In the genomic region with DNA sequence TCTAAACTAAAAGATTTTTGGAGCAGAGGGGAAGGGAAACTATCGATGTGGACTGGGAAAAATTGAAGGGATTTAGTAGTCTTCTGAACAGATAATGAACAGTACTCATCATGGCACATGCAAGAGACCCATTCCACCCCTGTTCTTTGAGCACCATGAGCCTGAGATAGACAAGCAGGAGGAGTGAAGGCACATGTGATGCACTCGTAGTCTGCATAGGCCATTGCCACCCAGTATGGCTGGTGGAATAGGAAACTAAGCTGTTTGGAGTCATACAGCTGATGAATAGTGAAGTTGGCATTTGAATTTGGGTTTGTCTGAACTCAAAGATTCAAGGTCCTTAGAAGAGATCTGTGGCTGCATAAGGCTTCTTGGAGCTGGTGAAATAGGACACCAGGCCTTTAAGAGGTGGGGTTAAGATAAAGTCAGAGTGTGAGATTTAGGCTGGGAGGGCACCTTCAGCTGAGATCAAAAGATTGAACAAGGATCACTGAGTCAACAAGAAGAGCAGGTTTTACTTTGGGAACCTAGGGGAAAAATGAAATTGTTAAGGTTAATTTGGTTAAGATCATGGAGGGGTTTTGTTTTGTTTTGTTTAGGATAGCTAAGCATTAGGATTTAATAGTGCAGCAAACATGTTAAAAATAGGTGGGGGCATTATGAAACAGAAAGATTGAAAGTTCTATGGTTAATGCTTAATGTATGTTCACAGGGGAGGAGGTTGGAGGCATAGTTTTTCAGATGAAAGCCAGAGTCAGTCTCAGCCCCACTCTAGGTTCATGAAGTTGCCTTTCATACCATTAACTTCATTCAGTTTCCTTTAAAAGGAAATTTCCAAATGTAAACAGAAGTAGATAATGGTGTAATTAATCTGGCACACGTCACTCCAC, we compare ENCODE assay signal across 9 cellular contexts.
A peak's percentile ranks its signal among the peaks of the same experiment; 100 is the strongest.
DNase-seq lines count a peak whose midpoint lies in the region; ATAC-seq and TF ChIP-seq lines count a peak whose summit lies in the region.
"Had no signal": no experiment of that assay in that cellular context is flagged by ENCODE, and none has a peak within 500 bp of the region (broad histone marks: within the 10 kb centered on the region; RNA-seq: fewer than 3 reads in every experiment).

No MANE protein-coding gene starts in this region.

- H2BK15ac ChIP-seq in H9 (ENCODE audit: low read depth, low read length) (no peak overlapping the region), IMR-90 (ENCODE audit: low read depth, low read length) (no peak overlapping the region)

- no peak overlapping the region for H2BK120ac ChIP-seq in H9 (ENCODE audit: low read depth, low read length, poor library complexity, severe bottlenecking)
- no peak overlapping the region for H2BK120ac ChIP-seq in IMR-90 (ENCODE audit: low read depth, low read length)

- no peak overlapping the region for H3K18ac ChIP-seq in H9 (ENCODE audit: insufficient read length, low read depth, low read length)
- no peak overlapping the region for H3K18ac ChIP-seq in IMR-90 (ENCODE audit: low read depth, low read length)

- H2BK12ac ChIP-seq in H9 (ENCODE audit: insufficient read length, low read depth, low read length) = no peak overlapping the region

- dilution Hi-C loops in IMR-90 (cut with HindIII; ENCODE audit: low sequenced_read_pairs, unreplicated experiment) = no loop called here

- peaks cover 24 to 44% of the 10 kb centered on the region in 2 experiments for H3K4me1 Mint-ChIP-seq in H9
- peaks cover 33 to 87% (median 74%) of the 10 kb centered on the region in 7 donors for H3K4me1 Mint-ChIP-seq in naive thymus-derived CD4-positive, alpha-beta T cell

- H3K4me2 ChIP-seq in H9 (ENCODE audit: insufficient read depth, insufficient read length, low read length) (no peak overlapping the region), IMR-90 (ENCODE audit: low read depth, low read length) (peak overlapping the region; percentile 56; the same call in 1 of the 2 replicates)

- no peaks in the 10 kb centered on the region for H3K27me3 ChIP-seq in H9 (ENCODE audit: insufficient read depth, low read length)
- H3K27me3 ChIP-seq in IMR-90 (ENCODE audit: control insufficient read depth, insufficient read depth, low read length) = no peaks in the 10 kb centered on the region
- H3K27me3 ChIP-seq in naive thymus-derived CD4-positive, alpha-beta T cell (ENCODE audit: control insufficient read depth in 2 of 2, insufficient read depth in 2 of 2, low read length in 2 of 2) = no peaks in the 10 kb centered on the region
- H3K27me3 ChIP-seq: sigmoid colon had no signal

- H3K36me3 ChIP-seq in IMR-90 (ENCODE audit: control insufficient read depth, insufficient read depth, low read length) = no peaks in the 10 kb centered on the region
- no peaks in the 10 kb centered on the region for H3K36me3 ChIP-seq in naive thymus-derived CD4-positive, alpha-beta T cell (ENCODE audit: control insufficient read depth in 2 of 3, insufficient read depth in 3 of 3, low read length in 3 of 3)
- H3K36me3 ChIP-seq: sigmoid colon had no signal

- no peak overlapping the region for H2BK5ac ChIP-seq in H9 (ENCODE audit: insufficient read length, low read length)
- no peak overlapping the region for H2BK5ac ChIP-seq in IMR-90 (ENCODE audit: low read depth, low read length, poor library complexity, severe bottlenecking)

- H3K79me1 ChIP-seq in H9 (ENCODE audit: insufficient read depth, low read depth, low read length, poor library complexity, severe bottlenecking) (peaks cover 4% of the 10 kb centered on the region), IMR-90 (ENCODE audit: low read depth in 1 of 2, low read length in 2 of 2) (peaks cover 46 to 62% of the 10 kb centered on the region in 2 experiments)

- H3K27ac ChIP-seq in H9 (ENCODE audit: insufficient read length, low read depth, low read length) (no peak overlapping the region), IMR-90 (ENCODE audit: insufficient read depth, low read length) (no peak overlapping the region)
- no peak overlapping the region for H3K27ac ChIP-seq in naive thymus-derived CD4-positive, alpha-beta T cell (ENCODE audit: low read depth, low read length)
- H3K27ac ChIP-seq: sigmoid colon had no signal

- no peak overlapping the region for H2AK9ac ChIP-seq in IMR-90 (replicated peaks; ENCODE audit: low read depth, low read length, poor library complexity)

- H2AK5ac ChIP-seq in H9 (ENCODE audit: insufficient read length, low read length) = no peak overlapping the region
- H2AK5ac ChIP-seq in IMR-90 (ENCODE audit: low read depth, low read length) = no peak overlapping the region

- DNase-seq in H9 (no peak), IMR-90 (no peak), NCI-H128 (lab: John Stamatoyannopoulos, UW; ENCODE audit: unreplicated experiment) (no peak)
- no peak for DNase-seq in naive thymus-derived CD4-positive, alpha-beta T cell
- no peak for DNase-seq in activated T-cell treated with anti-CD3 and anti-CD28 coated beads, Interleukin-2, amount 50 U/mL, for 1 hour
- no peak for DNase-seq in stimulated activated CD8-positive, alpha-beta memory T cell treated with anti-CD3 and anti-CD28 coated beads, Interleukin-4, amount 100 ng/mL, for 48 hours
- DNase-seq in central memory CD4-positive, alpha-beta T cell = no peak
- DNase-seq: sigmoid colon had no signal

- peak overlapping the region in 2 of 3 experiments; percentile 7 to 21; a peak in 4 of 7 replicates for H3K27ac Mint-ChIP-seq in H9
- peak overlapping the region in 3 of 9 donors; percentile 1 to 28 (median 9) for H3K27ac Mint-ChIP-seq in naive thymus-derived CD4-positive, alpha-beta T cell

- no peak overlapping the region for H3K9ac ChIP-seq in H9 (ENCODE audit: extremely low read depth, insufficient read length, low read length)
- no peak overlapping the region for H3K9ac ChIP-seq in IMR-90 (ENCODE audit: low read depth, low read length)

- CTCF ChIA-PET in IMR-90 (lab: Yijun Ruan, JAX) = interaction anchor here (1.7 kb wide), 1 partner anchor 12 kb away, joined by 3 read pairs; no protein-coding TSS in a partner anchor
- CTCF ChIA-PET in naive thymus-derived CD4-positive, alpha-beta T cell (lab: Charles Lee) = no interaction called here

- ATAC-seq in GM18907 (IDR thresholded peaks at IDR 0.05; ENCODE audit: unreplicated experiment) = peak; percentile 90
- ATAC-seq in IMR-90 (ENCODE audit: low read depth) = peak; percentile 49; the same call in 1 of the 2 replicates
- ATAC-seq in naive thymus-derived CD4-positive, alpha-beta T cell = no peak

- no peak overlapping the region for H4K8ac ChIP-seq in H9 (replicated peaks; ENCODE audit: insufficient read length, low read depth, low read length)
- H4K8ac ChIP-seq in IMR-90 (ENCODE audit: low read depth in 2 of 2, low read length in 2 of 2) = no peak overlapping the region

- H3K14ac ChIP-seq in H9 (ENCODE audit: insufficient read depth, low read length) = no peak overlapping the region
- H3K14ac ChIP-seq in IMR-90 (replicated peaks; ENCODE audit: low read depth, low read length) = no peak overlapping the region

- H4K5ac ChIP-seq in H9 (ENCODE audit: insufficient read length, low read depth, low read length) (no peak overlapping the region), IMR-90 (ENCODE audit: low read depth, low read length) (0 out of 2 replicates have a peak overlapping the region, but pooled peaks have one; percentile 68)

- no peak overlapping the region for H4K91ac ChIP-seq in H9 (ENCODE audit: insufficient read length, low read depth, low read length)
- no peak overlapping the region for H4K91ac ChIP-seq in IMR-90 (ENCODE audit: insufficient read depth, low read depth, low read length)

- intact Hi-C loops in IMR-90 (cut with micrococcal nuclease) = no loop called here
- intact Hi-C loops in naive thymus-derived CD4-positive, alpha-beta T cell (cut with micrococcal nuclease) = loop anchor here in 1 of 2 donors (2.0 kb wide), 1 partner anchor 15 kb away; no protein-coding TSS in a partner anchor

- H3K4me1 ChIP-seq in H9 (ENCODE audit: insufficient read depth, low read length) = peaks cover 4% of the 10 kb centered on the region
- H3K4me1 ChIP-seq in IMR-90 (ENCODE audit: control insufficient read depth, insufficient read depth, low read length) = peaks cover 3% of the 10 kb centered on the region
- peaks cover 15 to 24% of the 10 kb centered on the region in 2 donors for H3K4me1 ChIP-seq in naive thymus-derived CD4-positive, alpha-beta T cell (ENCODE audit: control insufficient read depth in 2 of 2, insufficient read depth in 2 of 2, low read length in 2 of 2)

- TF ChIP-seq CTCF in H9 (conservative IDR thresholded peaks at IDR 0.05) (no peak), IMR-90 (conservative IDR thresholded peaks at IDR 0.05; ENCODE audit: low read depth, low read length) (no peak)

- H2BK20ac ChIP-seq in H9 (ENCODE audit: low read depth, low read length, poor library complexity, severe bottlenecking) (no peak overlapping the region), IMR-90 (ENCODE audit: low read depth, low read length) (no peak overlapping the region)

- no peak overlapping the region for H3K56ac ChIP-seq in H9 (ENCODE audit: insufficient read length, low read depth, low read length)
- no peak overlapping the region for H3K56ac ChIP-seq in IMR-90 (ENCODE audit: extremely low read depth, insufficient read depth, low read length)

- H3K9me3 ChIP-seq in H9 (ENCODE audit: control insufficient read depth, low read depth, low read length) (no peaks in the 10 kb centered on the region), IMR-90 (ENCODE audit: control insufficient read depth, insufficient read depth, low read length) (no peaks in the 10 kb centered on the region)
- no peaks in the 10 kb centered on the region for H3K9me3 ChIP-seq in naive thymus-derived CD4-positive, alpha-beta T cell (ENCODE audit: control insufficient read depth in 2 of 3, low read length in 3 of 3)
- H3K9me3 ChIP-seq: sigmoid colon had no signal

- H3T11ph ChIP-seq in H9 (ENCODE audit: low read length) = no peak overlapping the region

- no peaks in the 10 kb centered on the region for H3K23me2 ChIP-seq in H9 (ENCODE audit: insufficient read length, low read depth, low read length, poor library complexity, severe bottlenecking)

- POLR2A ChIA-PET in IMR-90 (lab: Charles Lee; ENCODE audit: unreplicated experiment) = no interaction called here
- POLR2A ChIA-PET in naive thymus-derived CD4-positive, alpha-beta T cell (lab: Charles Lee) = interaction anchor here (0.6 kb wide), 1 partner anchor 1284 kb away, joined by 3 read pairs; no protein-coding TSS in a partner anchor

- in situ Hi-C loops in IMR-90 (cut with MboI; ENCODE audit: low sequenced_read_pairs) = no loop called here

- BruUV-seq in IMR-90 (replicated peaks; lab: Mats Ljungman, UMichigan) = no TSS peak

- H3K4ac ChIP-seq in H9 (ENCODE audit: low read depth, low read length) = no peak overlapping the region
- H3K4ac ChIP-seq in IMR-90 (ENCODE audit: low read depth, low read length) = no peak overlapping the region

- peaks cover 0 to 4% (median 2%) of the 10 kb centered on the region in 3 experiments; a peak in 1 of 7 replicates for H3K36me3 Mint-ChIP-seq in H9 (ENCODE audit: insufficient read depth in 1 of 3, low read depth in 3 of 3)
- H3K36me3 Mint-ChIP-seq in naive thymus-derived CD4-positive, alpha-beta T cell = peaks cover 0 to 22% (median 5%) of the 10 kb centered on the region in 5 donors

- H3K79me2 ChIP-seq in H9 (ENCODE audit: insufficient read depth, low read length) = peaks cover 8% of the 10 kb centered on the region; the same call in 1 of the 2 replicates

- no peak overlapping the region for H3K4me3 ChIP-seq in IMR-90 (ENCODE audit: insufficient read depth, low read depth, low read length)
- no peak overlapping the region for H3K4me3 ChIP-seq in naive thymus-derived CD4-positive, alpha-beta T cell (ENCODE audit: low read length)
- H3K4me3 ChIP-seq: sigmoid colon had no signal

- H3K23ac ChIP-seq in H9 (ENCODE audit: insufficient read length, low read depth, low read length) (no peak overlapping the region), IMR-90 (ENCODE audit: low read depth, low read length) (0 out of 2 replicates have a peak overlapping the region, but pooled peaks have one; percentile 24)

- TF ChIP-seq POLR2A in IMR-90 (IDR thresholded peaks at IDR 0.05; ENCODE audit: low read depth, low read length) = no peak

- H3K27me3 Mint-ChIP-seq in H9 (ENCODE audit: low read depth) = no peaks in the 10 kb centered on the region
- H3K27me3 Mint-ChIP-seq in naive thymus-derived CD4-positive, alpha-beta T cell = no peaks in the 10 kb centered on the region

- no peak for TF ChIP-seq RAD21 in IMR-90 (IDR thresholded peaks at IDR 0.05; ENCODE audit: low read length)

- peaks cover 6% of the 10 kb centered on the region; the same call in 1 of the 2 replicates for H3K9me1 ChIP-seq in IMR-90 (ENCODE audit: insufficient read depth, low read length)

- H4K20me1 ChIP-seq in H9 (ENCODE audit: control insufficient read depth, insufficient read depth, insufficient read length) (no peaks in the 10 kb centered on the region), IMR-90 (ENCODE audit: insufficient read depth, low read length) (peaks cover 22% of the 10 kb centered on the region)

- H3K4me3 Mint-ChIP-seq in H9 = no peak overlapping the region
- peak overlapping the region in 6 of 10 donors; percentile 0 to 50 (median 4) for H3K4me3 Mint-ChIP-seq in naive thymus-derived CD4-positive, alpha-beta T cell

- no peaks in the 10 kb centered on the region for H3K9me3 Mint-ChIP-seq in H9
- H3K9me3 Mint-ChIP-seq in naive thymus-derived CD4-positive, alpha-beta T cell = no peaks in the 10 kb centered on the region

- WGBS in H9 (ENCODE audit: extremely low coverage, insufficient read length, low lambda C conversion rate) = no CpG with 5 or more reads among the region's 3 CpGs
- 83% methylated on average over 1 of the region's 3 CpGs; no CpG with 5 or more reads in 1 of the 2 experiments for WGBS in IMR-90 (ENCODE audit: extremely low coverage in 2 of 2, insufficient read length in 1 of 2), 2 experiments

- H2AFZ ChIP-seq in H9 (ENCODE audit: low read length) (no peak overlapping the region), IMR-90 (replicated peaks; ENCODE audit: low read length, poor library complexity) (no peak overlapping the region)

Comparison
In these comparisons a context has a peak if more than half of its experiments do, and no peak if none do; other contexts are left out.
1. H3K4me3 Mint-ChIP-seq: peak in naive thymus-derived CD4-positive, alpha-beta T cell (6 of 10); none in H9 (0 of 2).